8 cellular contexts compared by ENCODE assay signal in the genomic region with DNA sequence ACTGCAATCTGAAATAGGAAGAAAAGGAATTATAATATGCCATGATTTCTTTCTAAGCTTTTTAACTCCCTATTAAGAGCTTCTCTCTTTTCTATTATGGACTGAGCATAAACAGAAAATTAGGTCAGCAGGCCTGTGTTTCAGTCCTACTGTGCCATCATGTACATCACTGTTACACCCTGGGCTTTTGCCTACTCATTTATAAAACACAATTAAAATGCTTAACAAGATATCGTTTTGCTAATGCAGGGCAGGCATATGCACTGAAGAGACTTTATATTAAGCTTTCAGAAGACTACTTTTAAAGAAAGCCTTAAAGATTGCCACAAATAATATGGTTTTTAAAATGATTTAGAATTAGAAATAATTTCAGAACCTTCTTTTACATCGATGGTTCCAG. TPM values are rescaled to one million over a fixed set of nuclear protein-coding genes. Genes with fewer than 3 reads are reported as not detected.
DNase-seq lines count a peak whose midpoint lies in the region; ATAC-seq and TF ChIP-seq lines count a peak whose summit lies in the region.

No MANE protein-coding gene starts in this region.

- no peaks in the 10 kb centered on the region for H3K4me1 ChIP-seq in iPS-15b (ENCODE audit: control insufficient read depth, insufficient read depth, low read length)

- peaks cover 1% of the 10 kb centered on the region for H3K36me3 Mint-ChIP-seq in T-helper 2 cell treated with Interferon-gamma antibody and Interleukin-4, amounts not matched to agents 5 μg/mL and 100 μg/mL, for 36 hours (ENCODE audit: low read depth)
- H3K36me3 Mint-ChIP-seq in WTC11 = no peaks in the 10 kb centered on the region
- H3K36me3 Mint-ChIP-seq in stimulated activated memory B cell treated with anti-CD40 and anti-IgM and Interleukin-4, amounts not matched to agents 10 μg/mL and 1 μg/mL and 100 μg/mL, for 72 hours = peaks cover 6% of the 10 kb centered on the region

- POLR2A ChIA-PET in WTC11 (lab: Charles Lee) = interaction anchor here (0.6 to 1.5 kb wide), 5 partner anchors 14 to 191 kb away, joined by 3 to 10 read pairs (median 6); a partner anchor contains a TSS

- ATAC-seq in WTC11 = no peak
- ATAC-seq in stimulated activated memory B cell treated with anti-CD40 and anti-IgM and Interleukin-4, amounts not matched to agents 10 μg/mL and 1 μg/mL and 100 μg/mL, for 72 hours = no peak
- ATAC-seq in GM18858 (IDR thresholded peaks at IDR 0.05; ENCODE audit: unreplicated experiment) = no peak
- ATAC-seq in GM19467 (IDR thresholded peaks at IDR 0.05; ENCODE audit: unreplicated experiment) = no peak

- peaks cover 14% of the 10 kb centered on the region for H3K4me1 Mint-ChIP-seq in T-helper 2 cell treated with Interferon-gamma antibody and Interleukin-4, amounts not matched to agents 5 μg/mL and 100 μg/mL, for 36 hours (ENCODE audit: low read depth)
- H3K4me1 Mint-ChIP-seq in WTC11 = peaks cover 10% of the 10 kb centered on the region
- H3K4me1 Mint-ChIP-seq in stimulated activated memory B cell treated with anti-CD40 and anti-IgM and Interleukin-4, amounts not matched to agents 10 μg/mL and 1 μg/mL and 100 μg/mL, for 72 hours = peaks cover 18% of the 10 kb centered on the region

- TF ChIP-seq CTCF in WTC11 (IDR thresholded peaks at IDR 0.05) = no peak

- no peaks in the 10 kb centered on the region for H3K27me3 ChIP-seq in iPS-15b (ENCODE audit: control insufficient read depth, insufficient read depth, low read length)

- H3K9me3 ChIP-seq in iPS-15b (ENCODE audit: control insufficient read depth, insufficient read depth, low read length) = no peaks in the 10 kb centered on the region

- no peaks in the 10 kb centered on the region for H3K36me3 ChIP-seq in iPS-15b (ENCODE audit: control insufficient read depth, insufficient read depth, low read length)

- H3K4me3 Mint-ChIP-seq in T-helper 2 cell treated with Interferon-gamma antibody and Interleukin-4, amounts not matched to agents 5 μg/mL and 100 μg/mL, for 36 hours = peak overlapping the region; percentile 96
- H3K4me3 Mint-ChIP-seq in WTC11 = peak overlapping the region; percentile 64
- no peak overlapping the region for H3K4me3 Mint-ChIP-seq in stimulated activated memory B cell treated with anti-CD40 and anti-IgM and Interleukin-4, amounts not matched to agents 10 μg/mL and 1 μg/mL and 100 μg/mL, for 72 hours

- H3K27ac Mint-ChIP-seq in T-helper 2 cell treated with Interferon-gamma antibody and Interleukin-4, amounts not matched to agents 5 μg/mL and 100 μg/mL, for 36 hours = peak overlapping the region; percentile 28
- no peak overlapping the region for H3K27ac Mint-ChIP-seq in WTC11
- peak overlapping the region; percentile 79 for H3K27ac Mint-ChIP-seq in stimulated activated memory B cell treated with anti-CD40 and anti-IgM and Interleukin-4, amounts not matched to agents 10 μg/mL and 1 μg/mL and 100 μg/mL, for 72 hours

- no peaks in the 10 kb centered on the region for H3K9me3 Mint-ChIP-seq in T-helper 2 cell treated with Interferon-gamma antibody and Interleukin-4, amounts not matched to agents 5 μg/mL and 100 μg/mL, for 36 hours
- H3K9me3 Mint-ChIP-seq in WTC11 = no peaks in the 10 kb centered on the region; the same call in 1 of the 2 replicates
- H3K9me3 Mint-ChIP-seq in stimulated activated memory B cell treated with anti-CD40 and anti-IgM and Interleukin-4, amounts not matched to agents 10 μg/mL and 1 μg/mL and 100 μg/mL, for 72 hours = no peaks in the 10 kb centered on the region

- no peak for DNase-seq in T-helper 2 cell treated with Interferon-gamma antibody and Interleukin-4, amounts not matched to agents 5 μg/mL and 100 μg/mL, for 36 hours (ENCODE audit: low spot score)
- DNase-seq in T-helper 2 cell = no peak
- DNase-seq in WTC11 (ENCODE audit: low spot score) = no peak
- DNase-seq in activated CD4-positive, CD25-positive, alpha-beta regulatory T cell treated with anti-CD3 and anti-CD28 coated beads, Interleukin-2, amount 50 U/mL, for 72 hours = no peak

- no peak overlapping the region for H3K9ac ChIP-seq in iPS-15b (ENCODE audit: low read depth, low read length)

- CTCF ChIA-PET in WTC11 (lab: Charles Lee) = interaction anchor here (0.5 to 3.0 kb wide), 16 partner anchors 14 to 813 kb away, joined by 3 to 23 read pairs (median 4); a partner anchor contains a TSS

- no peaks in the 10 kb centered on the region for H3K27me3 Mint-ChIP-seq in T-helper 2 cell treated with Interferon-gamma antibody and Interleukin-4, amounts not matched to agents 5 μg/mL and 100 μg/mL, for 36 hours (ENCODE audit: low read depth)
- no peaks in the 10 kb centered on the region for H3K27me3 Mint-ChIP-seq in WTC11 (ENCODE audit: low read depth)
- no peaks in the 10 kb centered on the region for H3K27me3 Mint-ChIP-seq in stimulated activated memory B cell treated with anti-CD40 and anti-IgM and Interleukin-4, amounts not matched to agents 10 μg/mL and 1 μg/mL and 100 μg/mL, for 72 hours

- peak overlapping the region; percentile 30 for H3K4me3 ChIP-seq in iPS-15b (ENCODE audit: low read depth, low read length)

TF ChIP-seq in WTC11, 78 proteins besides CTCF, POLR2A, EP300 and RAD21:
- TF ChIP-seq FOXK1 (CRISPR knock-in tag; IDR thresholded peaks at IDR 0.05) (no peak), NFATC4 (CRISPR knock-in tag; IDR thresholded peaks at IDR 0.05) (no peak), SMAD4 (CRISPR knock-in tag; IDR thresholded peaks at IDR 0.05) (no peak), ELF4 (CRISPR knock-in tag; IDR thresholded peaks at IDR 0.05; ENCODE audit: low read depth) (no peak), ZNF138 (CRISPR knock-in tag; conservative IDR thresholded peaks at IDR 0.05) (no peak), ZNF396 (CRISPR knock-in tag; IDR thresholded peaks at IDR 0.05; ENCODE audit: borderline replicate concordance) (no peak), HMGA2 (CRISPR knock-in tag; IDR thresholded peaks at IDR 0.05) (no peak), CBFB (CRISPR knock-in tag; IDR thresholded peaks at IDR 0.05; ENCODE audit: low read depth) (no peak), MXD4 (CRISPR knock-in tag; IDR thresholded peaks at IDR 0.05; ENCODE audit: borderline replicate concordance) (no peak)
- TF ChIP-seq, protein P1, sequence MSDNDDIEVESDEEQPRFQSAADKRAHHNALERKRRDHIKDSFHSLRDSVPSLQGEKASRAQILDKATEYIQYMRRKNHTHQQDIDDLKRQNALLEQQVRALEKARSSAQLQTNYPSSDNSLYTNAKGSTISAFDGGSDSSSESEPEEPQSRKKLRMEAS (CRISPR knock-in tag; IDR thresholded peaks at IDR 0.05) = no peak
- TF ChIP-seq, protein P2, sequence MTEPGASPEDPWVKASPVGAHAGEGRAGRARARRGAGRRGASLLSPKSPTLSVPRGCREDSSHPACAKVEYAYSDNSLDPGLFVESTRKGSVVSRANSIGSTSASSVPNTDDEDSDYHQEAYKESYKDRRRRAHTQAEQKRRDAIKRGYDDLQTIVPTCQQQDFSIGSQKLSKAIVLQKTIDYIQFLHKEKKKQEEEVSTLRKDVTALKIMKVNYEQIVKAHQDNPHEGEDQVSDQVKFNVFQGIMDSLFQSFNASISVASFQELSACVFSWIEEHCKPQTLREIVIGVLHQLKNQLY (CRISPR knock-in tag; IDR thresholded peaks at IDR 0.05) = no peak

RNA-seq across cellular contexts. Expression of a gene that starts 0.8 kb away (rescaled TPM):
- 2.1 to 2.7 TPM (median 2.3 TPM) in 3 replicates for total RNA-seq in WTC11 (2021)
